In genomic region chr10:29996842-29997123, GRCh38 we compare ENCODE assay signal across 14 cellular contexts.
DNase-seq lines count a peak whose midpoint lies in the region; TF ChIP-seq lines count a peak whose summit lies in the region.
"Had no signal": no experiment of that assay in that cellular context is flagged by ENCODE, and none has a peak within 500 bp of the region (broad histone marks: within the 10 kb centered on the region; RNA-seq: fewer than 3 reads in every experiment).

No MANE protein-coding gene starts in this region.

- H3K9me3 ChIP-seq in BLaER1 treated with 17β-estradiol and CSF1 and Interleukin-3, amounts not matched to agents 10 nM and 100 nM (replicated peaks in 1 of 11), result no peaks in the 10 kb centered on the region
- H3K9me3 ChIP-seq in SJCRH30 (replicated peaks) (no peaks in the 10 kb centered on the region; the same call in 1 of the 2 replicates), MG63 (no peaks in the 10 kb centered on the region)

- peak overlapping the region in 3 of 11 experiments; percentile 7 to 32 (median 13); a peak in 1 of 22 replicates for H3K9ac ChIP-seq in BLaER1 treated with 17β-estradiol and CSF1 and Interleukin-3, amounts not matched to agents 10 nM and 100 nM

- no peak overlapping the region for H3K4me3 ChIP-seq in BLaER1 treated with 17β-estradiol and CSF1 and Interleukin-3, amounts not matched to agents 10 nM and 100 nM
- no peak overlapping the region for H3K4me3 ChIP-seq in SJCRH30
- no peak overlapping the region for H3K4me3 ChIP-seq in MG63
- H3K4me3 ChIP-seq: GM23338, K562 had no signal

- H3K27ac Mint-ChIP-seq in nephron (peak overlapping the region; percentile 17 to 86 (median 73)), type B pancreatic cell (peak overlapping the region; percentile 6)
- H3K27ac Mint-ChIP-seq: B cell; CD14-positive monocyte; CD8-positive, alpha-beta T cell; GM23338 had no signal

- peak in 1 of 2 experiments; percentile 94 for DNase-seq in SJCRH30
- DNase-seq in type B pancreatic cell (ENCODE audit: extremely low spot score, unreplicated experiment), result no peak
- DNase-seq in MG63, result no peak
- DNase-seq in NCI-H748 (lab: John Stamatoyannopoulos, UW; ENCODE audit: unreplicated experiment), result no peak
- DNase-seq in NCI-H526 treated with DMSO at 0.1 percent for 48 hours (lab: John Stamatoyannopoulos, UW), result no peak
- DNase-seq: 8988T; CD8-positive, alpha-beta T cell; H7 had no signal

- H3K9me3 Mint-ChIP-seq in nephron (no peaks in the 10 kb centered on the region), type B pancreatic cell (peaks cover 4% of the 10 kb centered on the region)
- H3K9me3 Mint-ChIP-seq: CD14-positive monocyte; CD8-positive, alpha-beta T cell; GM23338 had no signal

- peaks cover 71% of the 10 kb centered on the region for H3K4me1 Mint-ChIP-seq in nephron
- H3K4me1 Mint-ChIP-seq in type B pancreatic cell (ENCODE audit: unreplicated experiment), result peaks cover 51% of the 10 kb centered on the region
- H3K4me1 Mint-ChIP-seq: B cell, CD14-positive monocyte had no signal

- no peaks in the 10 kb centered on the region for H3K36me3 ChIP-seq in BLaER1 treated with 17β-estradiol and CSF1 and Interleukin-3, amounts not matched to agents 10 nM and 100 nM
- H3K36me3 ChIP-seq in SJCRH30, result no peaks in the 10 kb centered on the region
- H3K36me3 ChIP-seq in MG63, result no peaks in the 10 kb centered on the region

- H3K4me1 ChIP-seq in BLaER1 treated with 17β-estradiol and CSF1 and Interleukin-3, amounts not matched to agents 10 nM and 100 nM, result peaks cover 5 to 44% (median 36%) of the 10 kb centered on the region in 10 experiments; a peak in 18 of 20 replicates
- peaks cover 21% of the 10 kb centered on the region for H3K4me1 ChIP-seq in SJCRH30

- TF ChIP-seq CTCF in nephron (IDR thresholded peaks at IDR 0.05; ENCODE audit: unreplicated experiment in 3 of 3) (no peak), type B pancreatic cell (conservative IDR thresholded peaks at IDR 0.05) (no peak)

- H4K20me1 ChIP-seq in BLaER1 treated with 17β-estradiol and CSF1 and Interleukin-3, amounts not matched to agents 10 nM and 100 nM, result no peaks in the 10 kb centered on the region

- peak overlapping the region in 10 of 11 experiments; percentile 15 to 63 (median 48); a peak in 18 of 22 replicates for H3K4me2 ChIP-seq in BLaER1 treated with 17β-estradiol and CSF1 and Interleukin-3, amounts not matched to agents 10 nM and 100 nM
- H3K4me2 ChIP-seq: GM23338 had no signal

- H3K36me3 Mint-ChIP-seq in nephron (ENCODE audit: low read depth), result no peaks in the 10 kb centered on the region
- peaks cover 3% of the 10 kb centered on the region for H3K36me3 Mint-ChIP-seq in type B pancreatic cell
- H3K36me3 Mint-ChIP-seq: CD14-positive monocyte; CD8-positive, alpha-beta T cell had no signal

- H3K27me3 ChIP-seq in BLaER1 treated with 17β-estradiol and CSF1 and Interleukin-3, amounts not matched to agents 10 nM and 100 nM, result peaks cover 0 to 8% (median 0%) of the 10 kb centered on the region in 11 experiments; a peak in 6 of 22 replicates
- H3K27me3 ChIP-seq in SJCRH30 (no peaks in the 10 kb centered on the region), MG63 (no peaks in the 10 kb centered on the region)

- H3K27me3 Mint-ChIP-seq in nephron (ENCODE audit: low read depth), result peaks cover 17% of the 10 kb centered on the region
- no peaks in the 10 kb centered on the region for H3K27me3 Mint-ChIP-seq in type B pancreatic cell

- H3K4me3 Mint-ChIP-seq in nephron, result no peak overlapping the region
- no peak overlapping the region for H3K4me3 Mint-ChIP-seq in type B pancreatic cell
- H3K4me3 Mint-ChIP-seq: B cell; CD8-positive, alpha-beta T cell; GM23338 had no signal

- H3K27ac ChIP-seq in BLaER1 treated with 17β-estradiol and CSF1 and Interleukin-3, amounts not matched to agents 10 nM and 100 nM, result no peak overlapping the region
- peak overlapping the region; percentile 69 for H3K27ac ChIP-seq in SJCRH30
